In the genomic region with DNA sequence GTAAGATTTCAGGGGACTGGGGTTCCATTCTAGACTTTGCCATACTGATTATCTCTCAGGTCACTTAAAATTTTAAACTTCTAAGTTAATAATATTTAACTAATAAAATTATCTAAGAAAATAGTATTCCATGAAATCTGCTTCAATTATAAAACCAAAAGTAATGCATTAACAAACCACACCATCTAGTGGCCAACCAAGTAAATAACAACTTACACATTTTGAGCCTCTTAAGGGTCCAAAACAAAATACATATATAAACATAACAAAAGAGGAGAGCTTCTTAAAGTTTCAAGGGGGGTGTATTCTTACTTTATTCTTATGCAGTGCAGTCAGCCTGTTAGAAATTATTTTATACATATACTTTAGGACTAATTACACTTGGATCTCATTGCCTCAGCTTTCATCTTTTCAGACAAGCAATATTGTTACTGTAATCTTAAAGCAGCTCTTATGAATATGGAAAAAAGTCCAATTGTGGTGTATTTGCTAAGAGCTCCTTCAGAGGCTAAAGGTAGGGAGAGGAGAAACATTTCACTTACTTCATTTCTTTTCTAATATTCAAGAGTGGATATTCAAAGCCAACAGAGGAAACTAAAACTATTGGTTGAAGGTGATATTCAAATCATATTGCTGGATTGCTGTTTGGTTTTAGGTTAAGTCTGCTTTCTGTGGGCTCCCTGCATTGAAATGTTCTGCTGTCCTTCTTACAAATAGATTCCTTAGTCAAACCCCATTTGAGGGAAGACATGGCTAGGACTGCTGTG, we compare ENCODE assay signal across 8 cellular contexts.
DNase-seq lines count a peak whose midpoint lies in the region; ATAC-seq and TF ChIP-seq lines count a peak whose summit lies in the region.

No MANE protein-coding gene starts in this region.

- no peaks in the 10 kb centered on the region for H3K79me2 ChIP-seq in DND-41 (ENCODE audit: insufficient read depth, low read length)

- peak; percentile 69 for TF ChIP-seq CTCF in DND-41 (IDR thresholded peaks at IDR 0.05; ENCODE audit: borderline replicate concordance, extremely low read depth, low read length, poor library complexity, severe bottlenecking)
- TF ChIP-seq CTCF in RWPE2 (IDR thresholded peaks at IDR 0.05; ENCODE audit: poor library complexity, severe bottlenecking): peak; percentile 90
- peak in 5 of 6 experiments; percentile 27 to 58 (median 56) for TF ChIP-seq CTCF in esophagus squamous epithelium (IDR thresholded peaks at IDR 0.05)

- ATAC-seq in DND-41 (ENCODE audit: insufficient read depth, low read depth) (peak; percentile 65; the same call in 2 of the 3 replicates), GM19397 (IDR thresholded peaks at IDR 0.05; ENCODE audit: unreplicated experiment) (peak; percentile 50), HG03432 (IDR thresholded peaks at IDR 0.05; ENCODE audit: unreplicated experiment) (peak; percentile 40), RWPE2 (ENCODE audit: low read depth) (no peak)

- no peak overlapping the region for H3K4me2 ChIP-seq in DND-41 (ENCODE audit: insufficient read depth, low read length)

- no peaks in the 10 kb centered on the region for H4K20me1 ChIP-seq in DND-41 (ENCODE audit: insufficient read depth, low read length)

- H3K27ac ChIP-seq in DND-41 (ENCODE audit: low read length) (no peak overlapping the region), RWPE2 (ENCODE audit: poor library complexity, severe bottlenecking) (no peak overlapping the region), esophagus squamous epithelium (no peak overlapping the region)

- H3K4me3 ChIP-seq in DND-41 (ENCODE audit: low read depth in 1 of 2, low read length in 2 of 2) (no peak overlapping the region), RWPE2 (ENCODE audit: severe bottlenecking) (no peak overlapping the region), esophagus squamous epithelium (no peak overlapping the region)

- no peaks in the 10 kb centered on the region for H3K9me3 ChIP-seq in DND-41 (ENCODE audit: insufficient read depth, low read length, severe bottlenecking)
- H3K9me3 ChIP-seq in RWPE2 (ENCODE audit: severe bottlenecking): no peaks in the 10 kb centered on the region
- no peaks in the 10 kb centered on the region for H3K9me3 ChIP-seq in esophagus squamous epithelium

- no peaks in the 10 kb centered on the region for H3K27me3 ChIP-seq in DND-41 (ENCODE audit: insufficient read depth, low read length, poor library complexity)
- no peaks in the 10 kb centered on the region for H3K27me3 ChIP-seq in RWPE2 (ENCODE audit: insufficient read depth, poor library complexity, severe bottlenecking)
- H3K27me3 ChIP-seq in esophagus squamous epithelium: no peaks in the 10 kb centered on the region

- H3K36me3 ChIP-seq in DND-41 (ENCODE audit: insufficient read depth, low read length) (peaks cover 22% of the 10 kb centered on the region; the same call in 1 of the 2 replicates), RWPE2 (ENCODE audit: low read depth) (peaks cover 17% of the 10 kb centered on the region), esophagus squamous epithelium (peaks cover 0 to 16% (median 0%) of the 10 kb centered on the region in 3 donors)

- DNase-seq in DND-41: no peak
- DNase-seq in RWPE2 (ENCODE audit: low spot score): no peak
- no peak for DNase-seq in esophagus squamous epithelium (lab: John Stamatoyannopoulos, UW)
- DNase-seq in putamen (ENCODE audit: low spot score): peak; percentile 6
- no peak for DNase-seq in SKM-1 treated with dmso at 0.1 percent for 144 hours (lab: John Stamatoyannopoulos, UW; ENCODE audit: unreplicated experiment)
- no peak for DNase-seq in activated CD8-positive, alpha-beta memory T cell treated with anti-CD3 and anti-CD28 coated beads for 24 hours

- no peaks in the 10 kb centered on the region for H3K4me1 ChIP-seq in DND-41 (ENCODE audit: insufficient read depth, low read length)
- peaks cover 9% of the 10 kb centered on the region for H3K4me1 ChIP-seq in RWPE2 (ENCODE audit: insufficient read depth, poor library complexity, severe bottlenecking)
- no peaks in the 10 kb centered on the region for H3K4me1 ChIP-seq in esophagus squamous epithelium

- no peak overlapping the region for H3K9ac ChIP-seq in DND-41 (ENCODE audit: low read depth, low read length)

- TF ChIP-seq POLR2A in esophagus squamous epithelium (IDR thresholded peaks at IDR 0.05): no peak

- no peak overlapping the region for H2AFZ ChIP-seq in DND-41 (ENCODE audit: low read depth, low read length)

- intact Hi-C loops in esophagus squamous epithelium (cut with DNase I): no loop called here
